Comparison of ENCODE assay signal across 19 cellular contexts in genomic region chr10:30365883-30366282, GRCh38. TPM values are rescaled to one million over a fixed set of nuclear protein-coding genes. Genes with fewer than 3 reads are reported as not detected.
A peak's percentile ranks its signal among the peaks of the same experiment; 100 is the strongest.
DNase-seq lines count a peak whose midpoint lies in the region; ATAC-seq, FAIRE-seq and TF ChIP-seq lines count a peak whose summit lies in the region.
"Had no signal": no experiment of that assay in that cellular context is flagged by ENCODE, and none has a peak within 500 bp of the region (broad histone marks: within the 10 kb centered on the region; RNA-seq: fewer than 3 reads in every experiment).

No MANE protein-coding gene starts in this region.

- BruUV-seq in K562 (replicated peaks; lab: Mats Ljungman, UMichigan) = no TSS peak

- H3K4me2 ChIP-seq in K562 (ENCODE audit: insufficient read depth, low read length) = no peak overlapping the region
- H3K4me2 ChIP-seq: BLaER1 had no signal

- ATAC-seq in K562 = no peak
- ATAC-seq: CD8-positive, alpha-beta T cell had no signal

- no peak overlapping the region for H2AFZ ChIP-seq in K562 (ENCODE audit: low read depth, low read length)
- H2AFZ ChIP-seq: GM23248 had no signal

- H3K9me3 ChIP-seq in K562 (replicated peaks; ENCODE audit: control insufficient read depth, insufficient read depth, low read depth, low read length) = no peaks in the 10 kb centered on the region
- no peaks in the 10 kb centered on the region for H3K9me3 ChIP-seq in sigmoid colon
- H3K9me3 ChIP-seq: BLaER1, Caco-2 had no signal

- no peaks in the 10 kb centered on the region; a peak in 2 of 5 replicates for H3K27me3 ChIP-seq in K562 (ENCODE audit: control insufficient read depth in 2 of 2, insufficient read depth in 2 of 2, low read length in 2 of 2)
- no peaks in the 10 kb centered on the region for H3K27me3 ChIP-seq in sigmoid colon
- H3K27me3 ChIP-seq: BLaER1 had no signal

- DNase-seq in activated CD8-positive, alpha-beta memory T cell treated with anti-CD3 and anti-CD28 coated beads for 24 hours = peak; percentile 48
- no peak for DNase-seq in activated CD8-positive, alpha-beta memory T cell treated with anti-CD3 and anti-CD28 coated beads, Interleukin-2, amount 50 U/mL, for 4 hours
- DNase-seq in K562 (ENCODE audit: extremely low read depth in 1 of 4, low spot score in 3 of 4) (no peak), sigmoid colon (peak; percentile 50), NCI-H510A (lab: John Stamatoyannopoulos, UW) (no peak), 8988T (no peak)
- DNase-seq: Caco-2; CD4-positive, CD25-positive, alpha-beta regulatory T cell; DMS153; DND-41; H7; HCEC 1CT had no signal

- no peaks in the 10 kb centered on the region for H3K9me1 ChIP-seq in K562 (ENCODE audit: control insufficient read depth, insufficient read depth, low read length)

- intact Hi-C loops in K562 (cut with micrococcal nuclease) (no loop called here), sigmoid colon (cut with DNase I) (no loop called here)

- no peak for TF ChIP-seq CTCF in K562 (IDR thresholded peaks at IDR 0.05 in 2 of 3, conservative IDR thresholded peaks at IDR 0.05 in 1 of 3; ENCODE audit: insufficient read depth in 2 of 3, low read depth in 1 of 3, low read length in 3 of 3)
- TF ChIP-seq CTCF in sigmoid colon (IDR thresholded peaks at IDR 0.05) = no peak

- WGBS in K562 (ENCODE audit: insufficient coverage, low coverage, missing lambda C conversion rate) = 7% methylated on average over 3 of the region's 3 CpGs
- WGBS in sigmoid colon, 2 donors = 83 to 88% methylated on average over 3 of the region's 3 CpGs

- POLR2A ChIA-PET in K562 (lab: Yijun Ruan, JAX) = interaction anchor here (0.9 to 1.2 kb wide), 2 partner anchors 11 to 24 kb away, joined by 3 read pairs; no protein-coding TSS in a partner anchor

- no peak for TF ChIP-seq RAD21 in K562 (CRISPR knock-in tag; conservative IDR thresholded peaks at IDR 0.05 in 1 of 2, IDR thresholded peaks at IDR 0.05 in 1 of 2)

- in situ Hi-C loops in K562 (cut with MboI) = no loop called here

- no peak for TF ChIP-seq EP300 in K562 (IDR thresholded peaks at IDR 0.05; ENCODE audit: low read length)
- no peak for TF ChIP-seq EP300 in sigmoid colon (IDR thresholded peaks at IDR 0.05)

- H3K36me3 ChIP-seq in K562 (ENCODE audit: control insufficient read depth, insufficient read depth, low read length) (no peaks in the 10 kb centered on the region), sigmoid colon (no peaks in the 10 kb centered on the region)
- H3K36me3 ChIP-seq: BLaER1 had no signal

- H4K20me1 ChIP-seq in K562 (replicated peaks; ENCODE audit: control insufficient read depth, insufficient read depth, low read length) = no peaks in the 10 kb centered on the region
- H4K20me1 ChIP-seq: BLaER1 had no signal

- H3K79me2 ChIP-seq in K562 (ENCODE audit: control insufficient read depth, insufficient read depth, low read length) = no peaks in the 10 kb centered on the region

- TF ChIP-seq POLR2A in K562 (conservative IDR thresholded peaks at IDR 0.05) (no peak), sigmoid colon (IDR thresholded peaks at IDR 0.05) (no peak)

- no peak overlapping the region for H3K9ac ChIP-seq in K562 (ENCODE audit: insufficient read depth in 1 of 2, low read depth in 2 of 2, low read length in 2 of 2)
- H3K9ac ChIP-seq: BLaER1, GM23248 had no signal

- H3K4me1 ChIP-seq in K562 (replicated peaks in 1 of 2; ENCODE audit: control insufficient read depth in 2 of 2, insufficient read depth in 2 of 2, low read length in 2 of 2) = peaks cover 0 to 12% of the 10 kb centered on the region in 2 experiments; a peak in 2 of 5 replicates
- H3K4me1 ChIP-seq in sigmoid colon = peaks cover 0 to 18% (median 10%) of the 10 kb centered on the region in 4 donors
- H3K4me1 ChIP-seq: BLaER1, Caco-2 had no signal

- no peak overlapping the region for H3K27ac ChIP-seq in K562 (ENCODE audit: extremely low read depth, low read depth, low read length)
- H3K27ac ChIP-seq in sigmoid colon = no peak overlapping the region
- H3K27ac ChIP-seq: BLaER1, C4-2B, GM23248 had no signal

- CTCF ChIA-PET in K562 (lab: Yijun Ruan, JAX; ENCODE audit: low intra/inter-chr PET ratio) = no interaction called here

- FAIRE-seq in K562 (lab: Jason Lieb, UNC) = peak; percentile 87
- FAIRE-seq: G401.6, GM12892, H1 had no signal

- H3K4me3 ChIP-seq in K562 (no peak overlapping the region), sigmoid colon (no peak overlapping the region)
- H3K4me3 ChIP-seq: BLaER1, GM23248 had no signal

TF ChIP-seq in K562, 482 proteins besides CTCF, POLR2A, EP300 and RAD21:
- TF ChIP-seq KLF13 (tag; IDR thresholded peaks at IDR 0.05; ENCODE audit: borderline replicate concordance, low read depth) = no peak
- TF ChIP-seq ZKSCAN3 (CRISPR knock-in tag; IDR thresholded peaks at IDR 0.05) = no peak

RNA-seq across cellular contexts. Expression of gene MTPAP, which starts 16.8 kb away (rescaled TPM):
- total RNA-seq in K562 (2011; cell fraction: chromatin; rRNA removed; ENCODE audit: low replicate concordance) = 36.5 and 101 TPM in 2 replicates
- total RNA-seq in K562 (2011; cell fraction: nucleolus; rRNA removed) = 15.0 and 17.2 TPM in 2 replicates
- 32.3 and 33.9 TPM in 2 replicates for total RNA-seq in K562 (2011; cell fraction: nucleoplasm; rRNA removed)
- total RNA-seq in K562 (2014; rRNA removed) = 11.8 and 12.0 TPM in 2 replicates
- total RNA-seq in K562 (2014; rRNA removed; fragmentation: Illumina TruSeq; extraction: Trizol) = 31.6 and 36.4 TPM in 2 replicates
- total RNA-seq in K562 (2015; rRNA removed; fragmentation: Illumina TruSeq; extraction: Trizol) = 20.6 and 22.6 TPM in 2 replicates
- 36.9 and 37.8 TPM in 2 replicates for total RNA-seq in K562 (2021)
- polyA plus RNA-seq in K562 (2011; rRNA removed) = 20.0 and 21.8 TPM in 2 replicates
- 4.1 and 7.3 TPM in 2 replicates for polyA plus RNA-seq in K562 (2011; cell fraction: cytosol; rRNA removed)
- polyA plus RNA-seq in K562 (2011; cell fraction: nucleus; rRNA removed) = 10.9 and 17.6 TPM in 2 replicates
- 12.8 and 16.3 TPM in 2 replicates for polyA plus RNA-seq in K562 (2012)
- polyA plus RNA-seq in K562 (2014; fragmentation: Illumina TruSeq; extraction: Trizol) = 26.9 and 28.9 TPM in 2 replicates
- polyA plus RNA-seq in K562 (2014; fragmentation: Nextera tagmentation; extraction: Ambion mirVana) = 10 to 100 TPM; 48.0 to 67.6 TPM
- polyA plus RNA-seq in K562 (2014; rRNA removed) = 15.1 and 16.2 TPM in 2 replicates
- polyA minus RNA-seq in K562 (2011; rRNA and poly(A)+ RNA removed) = 19.8 and 28.5 TPM in 2 replicates
- 6.2 and 11.0 TPM in 2 replicates for polyA minus RNA-seq in K562 (2011; cell fraction: cytosol; rRNA and poly(A)+ RNA removed)
- 5.7 and 19.2 TPM in 2 replicates for polyA minus RNA-seq in K562 (2011; cell fraction: nucleus; rRNA and poly(A)+ RNA removed)
- 10 to 100 TPM; 14.3 to 26.1 (median 18.0) TPM for total RNA-seq in sigmoid colon
- polyA plus RNA-seq in sigmoid colon = 1 to 10 TPM; 3.6 to 8.2 (median 4.9) TPM

Comparison
In these comparisons a context has a peak if more than half of its experiments do, and no peak if none do; other contexts are left out.
1. DNase-seq: peak in activated CD8-positive, alpha-beta memory T cell treated with anti-CD3 and anti-CD28 coated beads for 24 hours (single experiment) and sigmoid colon (single experiment); none in activated CD8-positive, alpha-beta memory T cell treated with anti-CD3 and anti-CD28 coated beads, Interleukin-2, amount 50 U/mL, for 4 hours (single experiment), K562 (0 of 4), NCI-H510A (single experiment) and 8988T (single experiment).